In the genomic region with DNA sequence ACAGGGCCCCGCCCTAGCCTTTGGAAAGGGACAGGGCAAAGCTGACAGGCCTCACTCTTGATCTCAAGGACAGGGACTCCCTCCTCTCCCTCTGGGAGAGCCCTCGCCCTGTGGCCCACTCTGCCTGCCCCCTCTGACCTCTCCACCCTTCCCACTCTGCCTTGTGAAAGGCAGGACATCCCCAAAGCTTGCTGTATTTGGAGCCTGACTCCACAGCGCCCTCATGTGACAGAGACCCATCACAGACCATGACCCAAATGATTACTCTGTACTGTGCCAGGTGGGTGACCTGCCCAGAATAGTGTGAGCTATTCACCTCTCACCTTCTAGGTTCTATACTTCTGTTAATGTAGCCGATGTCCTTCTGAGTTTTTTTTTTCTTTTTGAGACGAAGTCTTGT, we compare ENCODE assay signal across 1 cellular context.
A peak's percentile ranks its signal among the peaks of the same experiment; 100 is the strongest.
TF ChIP-seq lines count a peak whose summit lies in the region.

No MANE protein-coding gene starts in this region.

TF ChIP-seq in H1, 55 proteins besides CTCF, POLR2A, EP300 and RAD21 (continued from another document):
- TF ChIP-seq GABPA (IDR thresholded peaks at IDR 0.05; ENCODE audit: borderline replicate concordance, insufficient read depth, low read length) (peak; percentile 52; the same call in 1 of the 2 replicates), MAFK (IDR thresholded peaks at IDR 0.05; ENCODE audit: low read depth, low read length) (no peak), KDM1A (IDR thresholded peaks at IDR 0.05; ENCODE audit: borderline replicate concordance, low read length) (0 out of 2 replicates have a peak, but pooled peaks have one; percentile 16)
TF ChIP-seq in H1: peak in this region for 3.
